In genomic region chr5:178113841-178114324, GRCh38 we compare ENCODE assay signal across 2 cellular contexts.
TF ChIP-seq lines count a peak whose summit lies in the region.

No MANE protein-coding gene starts in this region.

TF ChIP-seq in H1, 55 proteins besides CTCF, POLR2A, EP300 and RAD21:
- TF ChIP-seq TAF1 (IDR thresholded peaks at IDR 0.05; ENCODE audit: low read depth, low read length) (0 out of 2 replicates have a peak, but pooled peaks have one; percentile 2), BACH1 (IDR thresholded peaks at IDR 0.05; ENCODE audit: low read length) (no peak), RFX5 (IDR thresholded peaks at IDR 0.05; ENCODE audit: borderline replicate concordance, low read depth, low read length) (no peak), POLR2AphosphoS5 (IDR thresholded peaks at IDR 0.05; ENCODE audit: low read depth, low read length) (0 out of 2 replicates have a peak, but pooled peaks have one; percentile 1), KDM4A (IDR thresholded peaks at IDR 0.05; ENCODE audit: low read depth, low read length, severe bottlenecking) (peak; percentile 36), RNF2 (IDR thresholded peaks at IDR 0.05; ENCODE audit: borderline replicate concordance, low read depth, low read length, missing control alignments, poor library complexity, severe bottlenecking) (no peak), GTF2F1 (IDR thresholded peaks at IDR 0.05; ENCODE audit: borderline replicate concordance, low read depth, low read length) (no peak)

TF ChIP-seq in HEK293T, 16 proteins besides CTCF, POLR2A, EP300 and RAD21:
- TF ChIP-seq CTBP1 (IDR thresholded peaks at IDR 0.05; ENCODE audit: borderline replicate concordance) (no peak), SUZ12 (IDR thresholded peaks at IDR 0.05) (no peak), NFRKB (IDR thresholded peaks at IDR 0.05) (no peak), SP1 (IDR thresholded peaks at IDR 0.05) (no peak), ZNF384 (IDR thresholded peaks at IDR 0.05) (no peak), ELF4 (IDR thresholded peaks at IDR 0.05) (no peak), FOXK2 (IDR thresholded peaks at IDR 0.05) (no peak), FOXA1 (IDR thresholded peaks at IDR 0.05) (no peak), HDGF (IDR thresholded peaks at IDR 0.05; ENCODE audit: borderline replicate concordance) (no peak), TARDBP (IDR thresholded peaks at IDR 0.05) (no peak), L3MBTL2 (conservative IDR thresholded peaks at IDR 0.05) (no peak), LEF1 (IDR thresholded peaks at IDR 0.05; ENCODE audit: borderline replicate concordance) (no peak), BHLHE40 (IDR thresholded peaks at IDR 0.05; ENCODE audit: borderline replicate concordance) (no peak), ARNT (IDR thresholded peaks at IDR 0.05) (no peak), FOXM1 (IDR thresholded peaks at IDR 0.05; ENCODE audit: borderline replicate concordance) (no peak)
- TF ChIP-seq, protein P1, sequence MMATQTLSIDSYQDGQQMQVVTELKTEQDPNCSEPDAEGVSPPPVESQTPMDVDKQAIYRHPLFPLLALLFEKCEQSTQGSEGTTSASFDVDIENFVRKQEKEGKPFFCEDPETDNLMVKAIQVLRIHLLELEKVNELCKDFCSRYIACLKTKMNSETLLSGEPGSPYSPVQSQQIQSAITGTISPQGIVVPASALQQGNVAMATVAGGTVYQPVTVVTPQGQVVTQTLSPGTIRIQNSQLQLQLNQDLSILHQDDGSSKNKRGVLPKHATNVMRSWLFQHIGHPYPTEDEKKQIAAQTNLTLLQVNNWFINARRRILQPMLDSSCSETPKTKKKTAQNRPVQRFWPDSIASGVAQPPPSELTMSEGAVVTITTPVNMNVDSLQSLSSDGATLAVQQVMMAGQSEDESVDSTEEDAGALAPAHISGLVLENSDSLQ (IDR thresholded peaks at IDR 0.05): no peak
